In the genomic region with DNA sequence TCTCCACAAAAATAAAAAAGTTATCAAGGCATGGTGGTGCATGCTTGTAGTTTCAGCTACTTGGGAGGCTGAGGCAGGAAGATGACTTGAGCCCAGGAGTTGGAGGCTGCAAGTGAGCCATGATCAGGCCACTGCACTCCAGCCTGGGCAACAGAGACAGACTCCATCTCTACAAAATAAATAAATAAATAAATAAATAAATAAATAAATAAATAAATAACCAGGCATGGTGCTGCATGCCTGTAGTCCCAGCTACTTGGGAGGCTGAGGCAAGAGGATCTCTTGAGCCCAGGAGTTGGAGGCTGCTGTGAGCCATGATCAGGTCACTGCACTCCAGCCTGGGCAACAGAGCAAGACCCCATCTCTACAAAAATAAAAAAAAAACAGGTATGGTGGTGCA, we compare ENCODE assay signal across 3 cellular contexts. TPM values are rescaled to one million over a fixed set of nuclear protein-coding genes. Genes with fewer than 3 reads are reported as not detected.
"Had no signal": no experiment of that assay in that cellular context is flagged by ENCODE, and none has a peak within 500 bp of the region (broad histone marks: within the 10 kb centered on the region; RNA-seq: fewer than 3 reads in every experiment).

No MANE protein-coding gene starts in this region.

RNA-seq across cellular contexts. Expression of a gene that starts 26.0 kb away (rescaled TPM):
- total RNA-seq: GM23248, GM23338, H7 had no signal
- polyA plus RNA-seq: GM23248, GM23338 had no signal
